14 cellular contexts compared by ENCODE assay signal in genomic region chr7:135165862-135166261, GRCh38. TPM values are rescaled to one million over a fixed set of nuclear protein-coding genes. Genes with fewer than 3 reads are reported as not detected.
DNase-seq lines count a peak whose midpoint lies in the region; ATAC-seq, FAIRE-seq and TF ChIP-seq lines count a peak whose summit lies in the region.
"Had no signal": no experiment of that assay in that cellular context is flagged by ENCODE, and none has a peak within 500 bp of the region (broad histone marks: within the 10 kb centered on the region; RNA-seq: fewer than 3 reads in every experiment).

No MANE protein-coding gene starts in this region.

- WGBS in GM12878 (ENCODE audit: insufficient coverage, insufficient replicate concordance, low lambda C conversion rate, missing lambda C conversion rate): 69% methylated on average over 4 of the region's 4 CpGs

- RAD21 ChIA-PET in GM12878 (lab: Charles Lee; ENCODE audit: unreplicated experiment): interaction anchor here (0.9 to 9.0 kb wide), 7 partner anchors 16 to 179 kb away, joined by 3 to 84 read pairs (median 7); partner anchors contain the start of genes AGBL3 and TMEM140

- H3K9me3 ChIP-seq in GM12878 (replicated peaks; ENCODE audit: control insufficient read depth, insufficient read depth, low read length): peaks cover 7% of the 10 kb centered on the region
- no peaks in the 10 kb centered on the region for H3K9me3 ChIP-seq in osteoblast (ENCODE audit: low read depth, low read length)

- H3K79me2 ChIP-seq in GM12878 (ENCODE audit: control insufficient read depth, insufficient read depth, low read length): peaks cover 43% of the 10 kb centered on the region
- H3K79me2 ChIP-seq in osteoblast (ENCODE audit: insufficient read depth, low read length): peaks cover 28% of the 10 kb centered on the region

- TF ChIP-seq EP300 in GM12878 (IDR thresholded peaks at IDR 0.05; ENCODE audit: borderline replicate concordance in 1 of 2, control insufficient read depth in 1 of 2, low read depth in 2 of 2, low read length in 2 of 2): no peak

- H3K4me2 ChIP-seq in GM12878 (ENCODE audit: control insufficient read depth, insufficient read depth): no peak overlapping the region
- no peak overlapping the region for H3K4me2 ChIP-seq in osteoblast (ENCODE audit: insufficient read depth, low read length)

- no peak overlapping the region for H3K9ac ChIP-seq in GM12878 (ENCODE audit: control insufficient read depth, insufficient read depth, low read length)

- SMC1A ChIA-PET in GM12878 (lab: Charles Lee; ENCODE audit: uncharacterized antibody, unreplicated experiment): interaction anchor here (0.7 to 13.1 kb wide), 6 partner anchors 10 to 178 kb away, joined by 3 to 158 read pairs (median 6); partner anchors contain the start of genes AGBL3 and TMEM140

- intact Hi-C loops in GM12878 (cut with micrococcal nuclease; ENCODE audit: unreplicated experiment): no loop called here

- H3K27me3 Mint-ChIP-seq in stimulated activated naive CD8-positive, alpha-beta T cell treated with anti-CD3 and anti-CD28 coated beads, Interleukin-15, Interleukin-2, amounts not matched to agents 100 ng/mL and 50 ng/mL, for 24 hours: no peaks in the 10 kb centered on the region
- no peaks in the 10 kb centered on the region for H3K27me3 Mint-ChIP-seq in neural crest cell (ENCODE audit: low read depth)

- CTCF ChIA-PET in GM12878 (lab: Yijun Ruan, JAX): interaction anchor here (0.6 to 1.2 kb wide), 3 partner anchors 18 to 205 kb away, joined by 3 to 4 read pairs (median 3); partner anchors contain the start of gene TMEM140

- FAIRE-seq in GM12878 (lab: Jason Lieb, UNC): no peak

- H3K4me1 ChIP-seq in GM12878 (ENCODE audit: control insufficient read depth, insufficient read depth, low read length): peaks cover 22% of the 10 kb centered on the region
- peaks cover 15% of the 10 kb centered on the region for H3K4me1 ChIP-seq in osteoblast (ENCODE audit: insufficient read depth, low read length)

- POLR2A ChIA-PET in GM12878 (lab: Charles Lee): interaction anchor here (0.8 to 15.9 kb wide), 3 partner anchors 18 to 179 kb away, joined by 3 to 169 read pairs (median 7); partner anchors contain the start of genes AGBL3 and TMEM140

- no peaks in the 10 kb centered on the region; the same call in 1 of the 2 replicates for H4K20me1 ChIP-seq in GM12878 (ENCODE audit: control insufficient read depth, insufficient read depth)
- peaks cover 16% of the 10 kb centered on the region for H4K20me1 ChIP-seq in osteoblast (ENCODE audit: insufficient read depth, low read length)

- no peaks in the 10 kb centered on the region for H3K27me3 ChIP-seq in GM12878 (replicated peaks in 1 of 2; ENCODE audit: control insufficient read depth in 2 of 2, insufficient read depth in 2 of 2, low read length in 1 of 2)
- H3K27me3 ChIP-seq in osteoblast (ENCODE audit: insufficient read depth, low read length): no peaks in the 10 kb centered on the region

- H2AFZ ChIP-seq in GM12878 (ENCODE audit: control insufficient read depth, low read depth, low read length) (no peak overlapping the region), osteoblast (ENCODE audit: low read length) (no peak overlapping the region)

- in situ Hi-C loops in GM12878 (cut with MboI): loop anchor here (5.0 to 10.0 kb wide), 2 partner anchors 174 to 521 kb away; partner anchors contain the start of gene BPGM

- TF ChIP-seq RAD21 in GM12878 (IDR thresholded peaks at IDR 0.05; ENCODE audit: insufficient read depth, low read depth, low read length): no peak

- TF ChIP-seq POLR2A in GM12878 (IDR thresholded peaks at IDR 0.05; ENCODE audit: low read depth, low read length): no peak

- peaks cover 10% of the 10 kb centered on the region for H3K9me3 Mint-ChIP-seq in stimulated activated naive CD8-positive, alpha-beta T cell treated with anti-CD3 and anti-CD28 coated beads, Interleukin-15, Interleukin-2, amounts not matched to agents 100 ng/mL and 50 ng/mL, for 24 hours
- peaks cover 10% of the 10 kb centered on the region for H3K9me3 Mint-ChIP-seq in neural crest cell

- peaks cover 37 to 41% of the 10 kb centered on the region in 2 experiments for H3K36me3 ChIP-seq in GM12878 (ENCODE audit: control insufficient read depth in 2 of 2, insufficient read depth in 2 of 2, low read length in 1 of 2)
- H3K36me3 ChIP-seq in osteoblast (ENCODE audit: insufficient read depth, low read length): peaks cover 38% of the 10 kb centered on the region

- H3K4me3 ChIP-seq in GM12878 (no peak overlapping the region), osteoblast (ENCODE audit: insufficient read depth, low read length) (no peak overlapping the region)
- H3K4me3 ChIP-seq: skin epidermis had no signal

- peaks cover 86% of the 10 kb centered on the region for H3K36me3 Mint-ChIP-seq in stimulated activated naive CD8-positive, alpha-beta T cell treated with anti-CD3 and anti-CD28 coated beads, Interleukin-15, Interleukin-2, amounts not matched to agents 100 ng/mL and 50 ng/mL, for 24 hours (ENCODE audit: low read depth)
- peaks cover 53% of the 10 kb centered on the region for H3K36me3 Mint-ChIP-seq in neural crest cell (ENCODE audit: low read depth)

- peak overlapping the region; percentile 61 for H3K27ac Mint-ChIP-seq in stimulated activated naive CD8-positive, alpha-beta T cell treated with anti-CD3 and anti-CD28 coated beads, Interleukin-15, Interleukin-2, amounts not matched to agents 100 ng/mL and 50 ng/mL, for 24 hours
- H3K27ac Mint-ChIP-seq in neural crest cell (ENCODE audit: unreplicated experiment): no peak overlapping the region

- TF ChIP-seq CTCF in GM12878 (IDR thresholded peaks at IDR 0.05 in 2 of 3, conservative IDR thresholded peaks at IDR 0.05 in 1 of 3; ENCODE audit: control insufficient read depth in 2 of 3, extremely low read depth in 1 of 3, insufficient read depth in 1 of 3, low read depth in 3 of 3, low read length in 3 of 3): no peak
- no peak for TF ChIP-seq CTCF in neural crest cell (conservative IDR thresholded peaks at IDR 0.05)
- no peak for TF ChIP-seq CTCF in osteoblast (IDR thresholded peaks at IDR 0.05; ENCODE audit: extremely low read depth, low read depth, low read length)

- peaks cover 67% of the 10 kb centered on the region for H3K4me1 Mint-ChIP-seq in stimulated activated naive CD8-positive, alpha-beta T cell treated with anti-CD3 and anti-CD28 coated beads, Interleukin-15, Interleukin-2, amounts not matched to agents 100 ng/mL and 50 ng/mL, for 24 hours (ENCODE audit: low read depth)
- peaks cover 40% of the 10 kb centered on the region for H3K4me1 Mint-ChIP-seq in neural crest cell

- H3K27ac ChIP-seq in GM12878 (ENCODE audit: control insufficient read depth, insufficient read depth) (no peak overlapping the region), osteoblast (ENCODE audit: low read depth, low read length) (no peak overlapping the region)

- ATAC-seq in stimulated activated naive CD8-positive, alpha-beta T cell treated with anti-CD3 and anti-CD28 coated beads, Interleukin-15, Interleukin-2, amounts not matched to agents 100 U/mL and 50 U/mL, for 24 hours: no peak
- ATAC-seq in GM12878 (no peak), GM21717 (IDR thresholded peaks at IDR 0.05; ENCODE audit: unreplicated experiment) (no peak)

- BruUV-seq in GM12878 (replicated peaks; lab: Mats Ljungman, UMichigan): no TSS peak

- DNase-seq in stimulated activated naive CD8-positive, alpha-beta T cell treated with anti-CD3 and anti-CD28 coated beads, Interleukin-15, Interleukin-2, amounts not matched to agents 100 U/mL and 50 U/mL, for 24 hours: no peak
- DNase-seq in GM12878 (ENCODE audit: low read depth, low spot score) (no peak), neural crest cell (ENCODE audit: low read depth, low spot score) (no peak), DMS79 (lab: John Stamatoyannopoulos, UW) (no peak), osteoblast (ENCODE audit: insufficient read length, low spot score, missing footprints) (no peak), pons (ENCODE audit: low spot score) (no peak)
- DNase-seq: amygdala, DMS53, Kasumi-1, NCI-H1694, NCI-H510A had no signal

- no peak overlapping the region for H3K4me3 Mint-ChIP-seq in stimulated activated naive CD8-positive, alpha-beta T cell treated with anti-CD3 and anti-CD28 coated beads, Interleukin-15, Interleukin-2, amounts not matched to agents 100 ng/mL and 50 ng/mL, for 24 hours
- H3K4me3 Mint-ChIP-seq in neural crest cell: peak overlapping the region; percentile 51

RNA-seq across cellular contexts. Expression of gene CYREN, which starts 4.6 kb away (rescaled TPM):
- 111 and 122 TPM in 2 replicates for total RNA-seq in GM12878 (2013; cell fraction: nucleolus; rRNA removed)
- total RNA-seq in GM12878 (2014; rRNA removed) (61.3 and 61.5 TPM in 2 replicates), GM12878 (2014; rRNA removed; fragmentation: Illumina TruSeq; extraction: Trizol) (48.3 and 50.8 TPM in 2 replicates), GM12878 (2021) (55.3 and 58.0 TPM in 2 replicates), neural crest cell (70.4 and 75.5 TPM in 2 replicates), osteoblast (29.8 and 35.5 TPM in 2 replicates)
- polyA plus RNA-seq in GM12878 (2011; ENCODE audit: low read depth): 30.9 TPM
- polyA plus RNA-seq in GM12878 (2011; rRNA removed) (64.3 and 64.5 TPM in 2 replicates), GM12878 (2014; fragmentation: Illumina TruSeq; extraction: Trizol) (42.5 and 46.0 TPM in 2 replicates), GM12878 (2014; fragmentation: Nextera tagmentation; extraction: Ambion mirVana) (10 to 100 TPM in 1 of 2 experiments, 1 to 10 TPM in 1; 8.7 to 12.9 TPM), GM12878 (2014; rRNA removed) (49.6 and 54.6 TPM in 2 replicates), GM12878 (2016; fragmentation: Nextera tagmentation; extraction: Ambion mirVana) (10 to 100 TPM; 56.7 to 57.7 TPM)
- polyA plus RNA-seq in GM12878 (2011; cell fraction: cytosol; rRNA removed): 66.1 and 70.1 TPM in 2 replicates
- 56.5 and 56.8 TPM in 2 replicates for polyA plus RNA-seq in GM12878 (2011; cell fraction: nucleus; rRNA removed)
- polyA plus RNA-seq in GM12878 (2012): 44.2 and 50.8 TPM in 2 replicates
- 66.1 and 105 TPM in 2 replicates for polyA minus RNA-seq in GM12878 (2011; rRNA and poly(A)+ RNA removed)
- 22.8 and 23.1 TPM in 2 replicates for polyA minus RNA-seq in GM12878 (2011; cell fraction: cytosol; rRNA and poly(A)+ RNA removed)
- 65.0 and 93.4 TPM in 2 replicates for polyA minus RNA-seq in GM12878 (2011; cell fraction: nucleus; rRNA and poly(A)+ RNA removed)

RNA-seq across cellular contexts. Expression of gene TMEM140, which starts 18.0 kb away (rescaled TPM):
- total RNA-seq in GM12878 (2013; cell fraction: nucleolus; rRNA removed): 69.2 and 83.7 TPM in 2 replicates
- total RNA-seq in GM12878 (2014; rRNA removed) (2.4 and 2.9 TPM in 2 replicates), GM12878 (2014; rRNA removed; fragmentation: Illumina TruSeq; extraction: Trizol) (3.3 and 4.3 TPM in 2 replicates), GM12878 (2021) (3.0 and 5.2 TPM in 2 replicates), neural crest cell (0.12 TPM in 1 of 2 replicates, not detected in the other), osteoblast (13.8 and 14.1 TPM in 2 replicates)
- polyA plus RNA-seq in GM12878 (2011; ENCODE audit: low read depth): 18.1 TPM
- polyA plus RNA-seq in GM12878 (2011; rRNA removed) (16.7 and 20.7 TPM in 2 replicates), GM12878 (2014; fragmentation: Illumina TruSeq; extraction: Trizol) (3.2 and 3.7 TPM in 2 replicates), GM12878 (2014; fragmentation: Nextera tagmentation; extraction: Ambion mirVana) (1 to 10 TPM in 1 of 2 experiments, under 1 TPM in 1; 0.85 to 1.1 TPM), GM12878 (2014; rRNA removed) (3.1 and 3.3 TPM in 2 replicates), GM12878 (2016; fragmentation: Nextera tagmentation; extraction: Ambion mirVana) (10 to 100 TPM; 11.2 to 12.4 TPM)
- 18.6 and 18.9 TPM in 2 replicates for polyA plus RNA-seq in GM12878 (2011; cell fraction: cytosol; rRNA removed)
- 12.3 and 14.9 TPM in 2 replicates for polyA plus RNA-seq in GM12878 (2011; cell fraction: nucleus; rRNA removed)
- 25.4 and 32.2 TPM in 2 replicates for polyA plus RNA-seq in GM12878 (2012)
- polyA minus RNA-seq in GM12878 (2011; rRNA and poly(A)+ RNA removed): 21.2 and 24.0 TPM in 2 replicates
- 6.5 and 8.0 TPM in 2 replicates for polyA minus RNA-seq in GM12878 (2011; cell fraction: cytosol; rRNA and poly(A)+ RNA removed)
- 20.4 and 28.7 TPM in 2 replicates for polyA minus RNA-seq in GM12878 (2011; cell fraction: nucleus; rRNA and poly(A)+ RNA removed)

RNA-seq across cellular contexts. Expression of gene WDR91, which starts 45.5 kb away (rescaled TPM):
- total RNA-seq in GM12878 (2013; cell fraction: nucleolus; rRNA removed): 127 and 142 TPM in 2 replicates
- total RNA-seq in GM12878 (2014; rRNA removed) (26.0 TPM in 2 replicates), GM12878 (2014; rRNA removed; fragmentation: Illumina TruSeq; extraction: Trizol) (13.3 and 15.8 TPM in 2 replicates), GM12878 (2021) (27.4 TPM in 2 replicates), neural crest cell (14.5 and 15.2 TPM in 2 replicates), osteoblast (7.1 and 8.7 TPM in 2 replicates)
- polyA plus RNA-seq in GM12878 (2011; ENCODE audit: low read depth): 11.4 TPM
- polyA plus RNA-seq in GM12878 (2011; rRNA removed) (61.8 and 83.3 TPM in 2 replicates), GM12878 (2014; fragmentation: Illumina TruSeq; extraction: Trizol) (13.7 and 17.8 TPM in 2 replicates), GM12878 (2014; fragmentation: Nextera tagmentation; extraction: Ambion mirVana) (10 to 100 TPM in 1 of 2 experiments, 1 to 10 TPM in 1; 7.6 to 10.1 TPM), GM12878 (2014; rRNA removed) (31.9 and 37.2 TPM in 2 replicates), GM12878 (2016; fragmentation: Nextera tagmentation; extraction: Ambion mirVana) (10 to 100 TPM; 13.4 to 15.2 TPM)
- 79.6 and 99.6 TPM in 2 replicates for polyA plus RNA-seq in GM12878 (2011; cell fraction: cytosol; rRNA removed)
- 285 and 340 TPM in 2 replicates for polyA plus RNA-seq in GM12878 (2011; cell fraction: nucleus; rRNA removed)
- 19.4 and 28.1 TPM in 2 replicates for polyA plus RNA-seq in GM12878 (2012)
- 59.1 and 118 TPM in 2 replicates for polyA minus RNA-seq in GM12878 (2011; rRNA and poly(A)+ RNA removed)
- polyA minus RNA-seq in GM12878 (2011; cell fraction: cytosol; rRNA and poly(A)+ RNA removed): 27.2 and 29.9 TPM in 2 replicates
- polyA minus RNA-seq in GM12878 (2011; cell fraction: nucleus; rRNA and poly(A)+ RNA removed): 68.1 and 80.8 TPM in 2 replicates
